ENCODE assay signal across 23 cellular contexts in the genomic region with DNA sequence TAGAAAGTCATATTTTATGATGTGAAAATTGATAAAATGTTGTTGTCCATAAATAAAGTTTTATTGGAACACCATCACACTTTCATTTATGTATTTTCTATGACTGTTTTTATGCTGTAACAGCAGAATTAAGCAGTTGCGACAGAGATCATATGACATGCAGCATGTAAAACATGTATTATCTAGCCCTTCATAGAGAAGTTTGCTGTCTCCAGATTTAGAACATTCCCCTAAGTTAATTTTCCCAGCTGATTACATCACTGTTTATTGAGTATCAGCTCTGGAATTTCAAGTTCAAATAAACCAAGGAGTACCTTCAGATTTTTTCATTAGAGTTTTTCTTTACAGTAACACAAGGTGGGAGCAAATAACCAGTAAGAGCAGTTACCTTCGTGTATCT.
DNase-seq lines count a peak whose midpoint lies in the region; ATAC-seq and TF ChIP-seq lines count a peak whose summit lies in the region.
"Had no signal": no experiment of that assay in that cellular context is flagged by ENCODE, and none has a peak within 500 bp of the region (broad histone marks: within the 10 kb centered on the region; RNA-seq: fewer than 3 reads in every experiment).

No MANE protein-coding gene starts in this region.

- H3K79me2 ChIP-seq in fibroblast of lung (ENCODE audit: control insufficient read depth, insufficient read depth, low read length) = no peaks in the 10 kb centered on the region

- TF ChIP-seq CTCF in BJ (IDR thresholded peaks at IDR 0.05; ENCODE audit: insufficient read depth, low read depth, low read length) (no peak), RWPE2 (IDR thresholded peaks at IDR 0.05; ENCODE audit: poor library complexity, severe bottlenecking) (no peak), fibroblast of lung (conservative IDR thresholded peaks at IDR 0.05 in 1 of 2, IDR thresholded peaks at IDR 0.05 in 1 of 2; ENCODE audit: low read depth in 1 of 2, low read length in 2 of 2) (no peak), right lobe of liver (IDR thresholded peaks at IDR 0.05) (peak in 1 of 4 donors; percentile 19), GM10248 (IDR thresholded peaks at IDR 0.05; ENCODE audit: control extremely low read depth, extremely low read depth, low read depth, missing control alignments) (no peak)

- POLR2A ChIA-PET in BJ (lab: Charles Lee) = no interaction called here
- POLR2A ChIA-PET in GM10248 (lab: Yijun Ruan, JAX) = no interaction called here

- H2AFZ ChIP-seq in fibroblast of lung (ENCODE audit: low read length) = no peak overlapping the region

- H3K27me3 ChIP-seq in BJ (ENCODE audit: control insufficient read depth, insufficient read depth, low read length) = no peaks in the 10 kb centered on the region
- H3K27me3 ChIP-seq in RWPE2 (ENCODE audit: insufficient read depth, poor library complexity, severe bottlenecking) = no peaks in the 10 kb centered on the region
- no peaks in the 10 kb centered on the region for H3K27me3 ChIP-seq in fibroblast of lung (ENCODE audit: control insufficient read depth, insufficient read depth, low read length)
- H3K27me3 ChIP-seq in right lobe of liver = no peaks in the 10 kb centered on the region
- H3K27me3 ChIP-seq: esophagus squamous epithelium, uterus had no signal

- no peaks in the 10 kb centered on the region for H3K36me3 ChIP-seq in BJ (ENCODE audit: control insufficient read depth, insufficient read depth, low read length)
- no peaks in the 10 kb centered on the region for H3K36me3 ChIP-seq in RWPE2 (ENCODE audit: low read depth)
- H3K36me3 ChIP-seq in fibroblast of lung (ENCODE audit: control insufficient read depth, insufficient read depth, low read length) = no peaks in the 10 kb centered on the region
- H3K36me3 ChIP-seq in right lobe of liver = no peaks in the 10 kb centered on the region
- H3K36me3 ChIP-seq: esophagus squamous epithelium, prostate gland, uterus had no signal

- ATAC-seq in RWPE2 (ENCODE audit: low read depth) (peak; percentile 35; the same call in 1 of the 3 replicates), right lobe of liver (peak; percentile 40 to 90 (median 62)), GM19324 (IDR thresholded peaks at IDR 0.05; ENCODE audit: low FRiP score, unreplicated experiment) (no peak), HG02759 (IDR thresholded peaks at IDR 0.05; ENCODE audit: unreplicated experiment) (no peak)
- ATAC-seq: stimulated activated effector memory CD8-positive, alpha-beta T cell treated with anti-CD3 and anti-CD28 coated beads, Interleukin-12 subunit alpha, Interleukin-12 subunit beta, amount 100 ng/mL, for 72 hours had no signal

- DNase-seq in BJ (ENCODE audit: low read depth) (peak; percentile 31), RWPE2 (ENCODE audit: low spot score) (no peak), fibroblast of lung (ENCODE audit: low read depth in 2 of 2) (peak; percentile 77 to 79), right lobe of liver (no peak), ureter (ENCODE audit: low spot score) (no peak), GM10248 (ENCODE audit: extremely low spot score) (no peak)
- DNase-seq: activated CD4-positive, alpha-beta T cell treated with anti-CD3 and anti-CD28 coated beads for 1 hour; activated naive CD4-positive, alpha-beta T cell treated with anti-CD3 and anti-CD28 coated beads for 36 hours; activated T-cell treated with anti-CD3 and anti-CD28 coated beads, Interleukin-2, amount 50 U/mL, for 1 hour; anterior cingulate cortex; cerebellar nuclear complex; effector CD4-positive, alpha-beta T cell; esophagus squamous epithelium; NCI-H2081 treated with DMSO at 0.1 percent for 48 hours; NCI-H446; SHP77; stimulated activated CD4-positive, alpha-beta T cell treated with anti-CD3 and anti-CD28 coated beads, Interleukin-2, amount 100 ng/mL, for 24 hours; uterus had no signal

- CTCF ChIA-PET in BJ (lab: Yijun Ruan, JAX) (interaction anchor here (1.0 kb wide), 1 partner anchor 17 kb away, joined by 3 read pairs; no protein-coding TSS in a partner anchor), GM10248 (lab: Yijun Ruan, JAX) (no interaction called here)

- no peaks in the 10 kb centered on the region for H4K20me1 ChIP-seq in fibroblast of lung (ENCODE audit: control insufficient read depth, extremely low read depth, insufficient read depth, low read length)

- H3K4me3 ChIP-seq in BJ (ENCODE audit: low read depth, low read length) = no peak overlapping the region
- no peak overlapping the region for H3K4me3 ChIP-seq in RWPE2 (ENCODE audit: severe bottlenecking)
- H3K4me3 ChIP-seq in fibroblast of lung (replicated peaks in 1 of 4; ENCODE audit: control extremely low read depth in 1 of 4, insufficient read depth in 1 of 4, low read depth in 3 of 4, low read length in 4 of 4) = no peak overlapping the region
- H3K4me3 ChIP-seq in right lobe of liver = no peak overlapping the region
- H3K4me3 ChIP-seq: esophagus squamous epithelium, prostate gland, skin epidermis, uterus had no signal

- H3K4me1 ChIP-seq in RWPE2 (ENCODE audit: insufficient read depth, poor library complexity, severe bottlenecking) = no peaks in the 10 kb centered on the region
- no peaks in the 10 kb centered on the region for H3K4me1 ChIP-seq in fibroblast of lung (ENCODE audit: control insufficient read depth, extremely low read depth, insufficient read depth, low read length)
- peaks cover 0 to 11% (median 2%) of the 10 kb centered on the region in 4 donors for H3K4me1 ChIP-seq in right lobe of liver
- H3K4me1 ChIP-seq: esophagus squamous epithelium, prostate gland had no signal

- TF ChIP-seq POLR2A in right lobe of liver (IDR thresholded peaks at IDR 0.05) = no peak

- H3K9me3 ChIP-seq in RWPE2 (ENCODE audit: severe bottlenecking) (no peaks in the 10 kb centered on the region), fibroblast of lung (ENCODE audit: control insufficient read depth, insufficient read depth, low read depth, low read length) (no peaks in the 10 kb centered on the region), right lobe of liver (no peaks in the 10 kb centered on the region)
- H3K9me3 ChIP-seq: esophagus squamous epithelium, prostate gland, uterus had no signal

- WGBS in right lobe of liver (ENCODE audit: insufficient coverage, low coverage, low lambda C conversion rate, missing lambda C conversion rate) = 27% methylated on average over 2 of the region's 2 CpGs

- no peak overlapping the region for H3K27ac ChIP-seq in RWPE2 (ENCODE audit: poor library complexity, severe bottlenecking)
- H3K27ac ChIP-seq in fibroblast of lung (ENCODE audit: insufficient read depth, low read length) = no peak overlapping the region
- H3K27ac ChIP-seq in right lobe of liver = peak overlapping the region in 1 of 3 donors; percentile 3
- H3K27ac ChIP-seq: esophagus squamous epithelium, prostate gland, skin epidermis, uterus had no signal

- H3K4me2 ChIP-seq in fibroblast of lung (ENCODE audit: extremely low read depth, insufficient read depth, low read length) = no peak overlapping the region

- intact Hi-C loops in right lobe of liver (cut with DNase I) = no loop called here

- H3K9ac ChIP-seq in fibroblast of lung (ENCODE audit: insufficient read depth, low read length) = no peak overlapping the region

Comparison
In these comparisons a context has a peak if more than half of its experiments do, and no peak if none do; other contexts are left out.
1. DNase-seq: peak in BJ (single experiment) and fibroblast of lung (2 of 2); none in RWPE2 (single experiment), right lobe of liver (0 of 3), ureter (single experiment) and GM10248 (single experiment).
2. ATAC-seq: peak in RWPE2 (single experiment) and right lobe of liver (4 of 4); none in GM19324 (single experiment) and HG02759 (single experiment).